26 cellular contexts compared by ENCODE assay signal in the genomic region with DNA sequence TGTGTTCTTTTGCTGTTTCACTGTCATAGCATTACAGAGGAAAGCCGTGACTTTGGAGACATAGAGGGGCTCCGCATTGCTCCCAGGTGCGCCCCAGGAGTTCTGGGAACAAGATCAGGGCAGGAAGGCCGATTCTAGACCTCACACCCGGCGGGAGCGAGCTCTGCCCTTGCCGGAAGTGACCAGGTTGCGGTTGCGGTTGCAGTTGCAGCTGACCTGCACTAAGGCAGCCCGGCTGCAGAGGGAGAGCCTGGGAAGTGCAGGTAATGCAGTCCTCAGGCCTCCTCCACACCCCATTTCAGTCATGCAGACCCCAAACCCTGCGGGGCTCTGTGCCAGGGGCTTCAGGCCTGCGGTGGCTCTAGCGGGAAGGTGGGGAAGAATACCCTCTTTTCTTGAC.
"Had no signal": no experiment of that assay in that cellular context is flagged by ENCODE, and none has a peak within 500 bp of the region (broad histone marks: within the 10 kb centered on the region; RNA-seq: fewer than 3 reads in every experiment).

No MANE protein-coding gene starts in this region.

- H3K36me3 ChIP-seq: cardiac muscle cell had no signal

- H3K36me3 Mint-ChIP-seq: activated naive CD8-positive, alpha-beta T cell; brain; T-cell had no signal

- H3K27ac ChIP-seq: cardiac muscle cell, KMS-11, SK-N-MC had no signal

- H3K27me3 ChIP-seq: cardiac muscle cell had no signal

- H3K4me3 Mint-ChIP-seq: activated B cell treated with CpG ODN at 0.5 μM for 24 hours; activated CD4-positive, alpha-beta T cell treated with anti-CD3 and anti-CD28 coated beads, Interleukin-2, amount 10 ng/mL, durations not matched to agents 24 days and 14 days; activated naive CD4-positive, alpha-beta T cell treated with anti-CD3 and anti-CD28 coated beads for 36 hours; activated naive CD8-positive, alpha-beta T cell; activated T-helper 17 cell treated with anti-CD3 and anti-CD28 coated beads, Interleukin-2, amount 50 U/mL, for 72 hours; brain; T-cell had no signal

- H3K4me1 Mint-ChIP-seq: activated B cell treated with CpG ODN at 0.5 μM for 24 hours; activated CD4-positive, alpha-beta T cell treated with anti-CD3 and anti-CD28 coated beads, Interleukin-2, amount 10 ng/mL, durations not matched to agents 24 days and 14 days; activated T-helper 17 cell treated with anti-CD3 and anti-CD28 coated beads, Interleukin-2, amount 50 U/mL, for 72 hours; T-cell had no signal

- H3K4me2 ChIP-seq: KMS-11 had no signal

- H3K9me3 Mint-ChIP-seq: activated CD4-positive, alpha-beta T cell treated with anti-CD3 and anti-CD28 coated beads, Interleukin-2, amount 10 ng/mL, durations not matched to agents 24 days and 14 days; activated naive CD4-positive, alpha-beta T cell treated with anti-CD3 and anti-CD28 coated beads for 36 hours had no signal

- H3K9ac ChIP-seq: KMS-11 had no signal

- DNase-seq: activated B cell treated with CpG ODN at 0.5 μM for 24 hours; activated CD4-positive, alpha-beta T cell treated with anti-CD3 and anti-CD28 coated beads for 1 hour; activated CD4-positive, alpha-beta T cell treated with anti-CD3 and anti-CD28 coated beads, Interleukin-2, amount 10 ng/mL, durations not matched to agents 24 days and 14 days; activated CD4-positive, alpha-beta T cell treated with anti-CD3 and anti-CD28 coated beads, Interleukin-2, amount 50 U/mL, for 48 hours; activated gamma-delta T cell; activated naive CD4-positive, alpha-beta T cell treated with anti-CD3 and anti-CD28 coated beads for 36 hours; activated T-cell treated with anti-CD3 and anti-CD28 coated beads for 4 hours; activated T-cell treated with anti-CD3 and anti-CD28 coated beads, Interleukin-2, amount 50 U/mL, for 48 hours; amygdala; MV-4-11; NCI-H1092 treated with DMSO at 0.1 percent for 48 hours; NCI-H1417 treated with DMSO at 0.1 percent for 48 hours; NCI-H1694; NCI-H2029 treated with DMSO at 0.1 percent for 48 hours; NCI-H510A treated with DMSO at 0.1 percent for 48 hours; NCI-H69; T-cell; T-helper 2 cell; T1000 had no signal

- H3K4me3 ChIP-seq: cardiac muscle cell, SK-N-MC had no signal

- H3K27ac Mint-ChIP-seq: activated B cell treated with CpG ODN at 0.5 μM for 24 hours; activated CD4-positive, alpha-beta T cell treated with anti-CD3 and anti-CD28 coated beads, Interleukin-2, amount 10 ng/mL, durations not matched to agents 24 days and 14 days; activated naive CD4-positive, alpha-beta T cell treated with anti-CD3 and anti-CD28 coated beads for 36 hours; activated naive CD8-positive, alpha-beta T cell; activated T-helper 17 cell treated with anti-CD3 and anti-CD28 coated beads, Interleukin-2, amount 50 U/mL, for 72 hours; T-cell had no signal

- ATAC-seq: activated T-helper 17 cell treated with anti-CD3 and anti-CD28 coated beads, Interleukin-2, amount 50 U/mL, for 72 hours; Right ventricle myocardium inferior; T-cell had no signal
